In genomic region chrX:10146350-10146749, GRCh38 we compare ENCODE assay signal across 19 cellular contexts. TPM values are rescaled to one million over a fixed set of nuclear protein-coding genes. Genes with fewer than 3 reads are reported as not detected.
"Had no signal": no experiment of that assay in that cellular context is flagged by ENCODE, and none has a peak within 500 bp of the region (broad histone marks: within the 10 kb centered on the region; RNA-seq: fewer than 3 reads in every experiment).

No MANE protein-coding gene starts in this region.

- H3K4me3 ChIP-seq: body of pancreas, cardiac muscle cell, hepatocyte, testis, uterus had no signal

- DNase-seq: activated CD4-positive, alpha-beta T cell treated with anti-CD3 and anti-CD28 coated beads, Interleukin-2, amount 10 ng/mL, durations not matched to agents 7 days and 5 days; activated CD4-positive, CD25-positive, alpha-beta regulatory T cell treated with anti-CD3 and anti-CD28 coated beads, Interleukin-2, amount 50 U/mL, for 72 hours; activated CD8-positive, alpha-beta memory T cell treated with anti-CD3 and anti-CD28 coated beads, Interleukin-2, amount 10 ng/mL, durations not matched to agents 7 days and 5 days; activated CD8-positive, alpha-beta T cell treated with anti-CD3 and anti-CD28 coated beads for 36 hours; activated effector memory CD4-positive, alpha-beta T cell treated with anti-CD3 and anti-CD28 coated beads, Interleukin-2, amount 50 U/mL, for 16 hours; activated naive CD4-positive, alpha-beta T cell treated with anti-CD3 and anti-CD28 coated beads, Interleukin-2, amount 10 ng/mL, durations not matched to agents 7 days and 5 days; activated T-cell treated with anti-CD3 and anti-CD28 coated beads for 4 hours; body of pancreas; cortex of kidney; foreskin melanocyte; glutamatergic neuron; kidney glomerular epithelial cell; stimulated activated CD4-positive, alpha-beta T cell treated with anti-CD3 and anti-CD28 coated beads, Interleukin-2, amount 100 ng/mL, for 48 hours; stimulated activated naive CD4-positive, alpha-beta T cell; testis; trophoblast cell; uterus had no signal

RNA-seq across cellular contexts. Expression of gene CLCN4, which starts 10.4 kb away (rescaled TPM):
- total RNA-seq: activated CD4-positive, alpha-beta T cell treated with anti-CD3 and anti-CD28 coated beads, Interleukin-2, amount 10 ng/mL, durations not matched to agents 7 days and 5 days; activated CD8-positive, alpha-beta T cell treated with anti-CD3 and anti-CD28 coated beads for 36 hours had no signal
